ENCODE assay signal across 40 cellular contexts in genomic region chr11:87392665-87393064, GRCh38.
"Had no signal": no experiment of that assay in that cellular context is flagged by ENCODE, and none has a peak within 500 bp of the region (broad histone marks: within the 10 kb centered on the region; RNA-seq: fewer than 3 reads in every experiment).

No MANE protein-coding gene starts in this region.

- H3K9me3 ChIP-seq: adrenal gland, body of pancreas had no signal

- H3K4me1 Mint-ChIP-seq: activated naive CD4-positive, alpha-beta T cell treated with anti-CD3 and anti-CD28 coated beads, Interleukin-2, amount 10 ng/mL, durations not matched to agents 7 days and 5 days; activated naive CD4-positive, alpha-beta T cell treated with anti-CD3 and anti-CD28 coated beads, Interleukin-2, amount 50 U/mL, for 24 hours; activated naive CD8-positive, alpha-beta T cell treated with anti-CD3 and anti-CD28 coated beads for 36 hours; activated naive CD8-positive, alpha-beta T cell treated with anti-CD3 and anti-CD28 coated beads, Interleukin-2, amount 10 ng/mL, durations not matched to agents 7 days and 5 days; activated naive CD8-positive, alpha-beta T cell treated with anti-CD3 and anti-CD28 coated beads, Interleukin-2, amount 50 U/mL, for 24 hours; activated T-helper 17 cell treated with anti-CD3 and anti-CD28 coated beads, Interleukin-2, amount 50 U/mL, for 72 hours; brain; central memory CD8-positive, alpha-beta T cell had no signal

- H3K36me3 Mint-ChIP-seq: activated naive CD4-positive, alpha-beta T cell treated with anti-CD3 and anti-CD28 coated beads, Interleukin-2, amount 10 ng/mL, durations not matched to agents 7 days and 5 days; activated naive CD4-positive, alpha-beta T cell treated with anti-CD3 and anti-CD28 coated beads, Interleukin-2, amount 50 U/mL, for 24 hours; activated naive CD8-positive, alpha-beta T cell; activated naive CD8-positive, alpha-beta T cell treated with anti-CD3 and anti-CD28 coated beads for 36 hours; activated naive CD8-positive, alpha-beta T cell treated with anti-CD3 and anti-CD28 coated beads, Interleukin-2, amount 10 ng/mL, durations not matched to agents 7 days and 5 days; brain had no signal

- H3K4me1 ChIP-seq: adrenal gland, body of pancreas, breast epithelium had no signal

- DNase-seq: activated effector memory CD4-positive, alpha-beta T cell treated with anti-CD3 and anti-CD28 coated beads, Interleukin-2, amount 50 U/mL, for 16 hours; activated effector memory CD4-positive, alpha-beta T cell treated with Interleukin-2 at 50 U/mL for 16 hours; activated gamma-delta T cell; activated gamma-delta T cell treated with Interleukin-2 at 50 U/mL for 16 hours; activated naive CD4-positive, alpha-beta T cell; activated naive CD4-positive, alpha-beta T cell treated with anti-CD3 and anti-CD28 coated beads for 36 hours; activated naive CD4-positive, alpha-beta T cell treated with anti-CD3 and anti-CD28 coated beads, Interleukin-2, amount 10 ng/mL, durations not matched to agents 7 days and 5 days; activated naive CD4-positive, alpha-beta T cell treated with anti-CD3 and anti-CD28 coated beads, Interleukin-2, amount 50 U/mL, for 16 hours; activated naive CD4-positive, alpha-beta T cell treated with Interleukin-2 at 50 U/mL for 16 hours; activated naive CD8-positive, alpha-beta T cell treated with anti-CD3 and anti-CD28 coated beads for 36 hours; activated naive CD8-positive, alpha-beta T cell treated with anti-CD3 and anti-CD28 coated beads, Interleukin-2, amount 10 ng/mL, durations not matched to agents 7 days and 5 days; activated naive CD8-positive, alpha-beta T cell treated with anti-CD3 and anti-CD28 coated beads, Interleukin-2, amount 50 U/mL, for 24 hours; activated T-cell treated with anti-CD3 and anti-CD28 coated beads, Interleukin-2, amount 50 U/mL, for 1 hour; activated T-cell treated with anti-CD3 and anti-CD28 coated beads, Interleukin-2, amount 50 U/mL, for 24 hours; activated T-cell treated with anti-CD3 and anti-CD28 coated beads, Interleukin-2, amount 50 U/mL, for 4 hours; activated T-cell treated with anti-CD3 and anti-CD28 coated beads, Interleukin-2, amount 50 U/mL, for 48 hours; activated T-cell treated with anti-CD3 and anti-CD28 coated beads, Interleukin-2, amount 50 U/mL, for 72 hours; adrenal gland; amniotic stem cell; amygdala; anterior cingulate cortex; aorta; body of pancreas; brain microvascular endothelial cell; caudate nucleus; central memory CD4-positive, alpha-beta T cell; cerebellar nuclear complex had no signal

- H3K4me3 ChIP-seq: adrenal gland, ascending aorta, body of pancreas, breast epithelium, cardiac muscle cell had no signal

- H3K36me3 ChIP-seq: adrenal gland, ascending aorta, brain microvascular endothelial cell, breast epithelium, cardiac muscle cell had no signal

- H3K9me3 Mint-ChIP-seq: activated naive CD4-positive, alpha-beta T cell treated with anti-CD3 and anti-CD28 coated beads, Interleukin-2, amount 50 U/mL, for 24 hours; activated naive CD8-positive, alpha-beta T cell treated with anti-CD3 and anti-CD28 coated beads, Interleukin-2, amount 50 U/mL, for 24 hours; activated T-cell treated with anti-CD3 and anti-CD28 coated beads, Interleukin-2, amount 50 U/mL, for 4 hours; activated T-helper 1 cell treated with anti-CD3 and anti-CD28 coated beads, Interleukin-12 subunit alpha, Interleukin-12 subunit beta, Interleukin-2, Interleukin-4 antibody, amounts not matched to agents 30 ng/mL and 10 ng/mL and 1 ng/mL, durations not matched to agents 14 hours and 24 hours and 36 hours had no signal

- H3K27ac ChIP-seq: adrenal gland, ascending aorta, body of pancreas, brain microvascular endothelial cell, breast epithelium, cardiac muscle cell had no signal

- H3K27ac Mint-ChIP-seq: activated naive CD4-positive, alpha-beta T cell treated with anti-CD3 and anti-CD28 coated beads for 36 hours; activated naive CD4-positive, alpha-beta T cell treated with anti-CD3 and anti-CD28 coated beads, Interleukin-2, amount 10 ng/mL, durations not matched to agents 7 days and 5 days; activated naive CD4-positive, alpha-beta T cell treated with anti-CD3 and anti-CD28 coated beads, Interleukin-2, amount 50 U/mL, for 24 hours; activated naive CD4-positive, alpha-beta T cell treated with anti-CD3 and anti-CD28 coated beads, Interleukin-2, amount 50 U/mL, for 72 hours; activated naive CD8-positive, alpha-beta T cell; activated naive CD8-positive, alpha-beta T cell treated with anti-CD3 and anti-CD28 coated beads for 36 hours; activated naive CD8-positive, alpha-beta T cell treated with anti-CD3 and anti-CD28 coated beads, Interleukin-2, amount 10 ng/mL, durations not matched to agents 7 days and 5 days; activated naive CD8-positive, alpha-beta T cell treated with anti-CD3 and anti-CD28 coated beads, Interleukin-2, amount 50 U/mL, for 24 hours; activated T-cell treated with anti-CD3 and anti-CD28 coated beads, Interleukin-2, amount 50 U/mL, for 24 hours; activated T-cell treated with anti-CD3 and anti-CD28 coated beads, Interleukin-2, amount 50 U/mL, for 72 hours; activated T-helper 1 cell treated with anti-CD3 and anti-CD28 coated beads, Interleukin-12 subunit alpha, Interleukin-12 subunit beta, Interleukin-2, Interleukin-4 antibody, amounts not matched to agents 30 ng/mL and 10 ng/mL and 1 ng/mL, durations not matched to agents 14 hours and 24 hours and 36 hours; activated T-helper 17 cell treated with anti-CD3 and anti-CD28 coated beads, Interleukin-2, amount 50 U/mL, for 72 hours; activated T-helper 2 cell treated with anti-CD3 and anti-CD28 coated beads, Interferon-gamma antibody, Interleukin-2, Interleukin-4, amounts not matched to agents 10 μg/mL and 5 μg/mL and 100 μg/mL, durations not matched to agents 14 hours and 24 hours and 36 hours; brain had no signal

- H3K4me3 Mint-ChIP-seq: activated naive CD4-positive, alpha-beta T cell treated with anti-CD3 and anti-CD28 coated beads for 36 hours; activated naive CD4-positive, alpha-beta T cell treated with anti-CD3 and anti-CD28 coated beads, Interleukin-2, amount 10 ng/mL, durations not matched to agents 7 days and 5 days; activated naive CD4-positive, alpha-beta T cell treated with anti-CD3 and anti-CD28 coated beads, Interleukin-2, amount 50 U/mL, for 24 hours; activated naive CD8-positive, alpha-beta T cell; activated naive CD8-positive, alpha-beta T cell treated with anti-CD3 and anti-CD28 coated beads for 36 hours; activated naive CD8-positive, alpha-beta T cell treated with anti-CD3 and anti-CD28 coated beads, Interleukin-2, amount 10 ng/mL, durations not matched to agents 7 days and 5 days; activated naive CD8-positive, alpha-beta T cell treated with anti-CD3 and anti-CD28 coated beads, Interleukin-2, amount 50 U/mL, for 24 hours; activated T-cell treated with anti-CD3 and anti-CD28 coated beads, Interleukin-2, amount 50 U/mL, for 24 hours; activated T-cell treated with anti-CD3 and anti-CD28 coated beads, Interleukin-2, amount 50 U/mL, for 4 hours; activated T-cell treated with anti-CD3 and anti-CD28 coated beads, Interleukin-2, amount 50 U/mL, for 72 hours; activated T-helper 1 cell treated with anti-CD3 and anti-CD28 coated beads, Interleukin-12 subunit alpha, Interleukin-12 subunit beta, Interleukin-2, Interleukin-4 antibody, amounts not matched to agents 30 ng/mL and 10 ng/mL and 1 ng/mL, durations not matched to agents 14 hours and 24 hours and 36 hours; activated T-helper 17 cell treated with anti-CD3 and anti-CD28 coated beads, Interleukin-2, amount 50 U/mL, for 72 hours; brain; central memory CD8-positive, alpha-beta T cell had no signal

- ATAC-seq: activated naive CD4-positive, alpha-beta T cell treated with anti-CD3 and anti-CD28 coated beads, Interleukin-2, amount 50 U/mL, for 72 hours; activated naive CD8-positive, alpha-beta T cell treated with anti-CD3 and anti-CD28 coated beads, Interleukin-2, amount 50 U/mL, for 24 hours; activated T-cell treated with anti-CD3 and anti-CD28 coated beads, Interleukin-2, amount 50 U/mL, for 4 hours; activated T-cell treated with anti-CD3 and anti-CD28 coated beads, Interleukin-2, amount 50 U/mL, for 72 hours; activated T-helper 17 cell treated with anti-CD3 and anti-CD28 coated beads, Interleukin-2, amount 50 U/mL, for 72 hours; body of pancreas had no signal

- H3K27me3 Mint-ChIP-seq: activated naive CD4-positive, alpha-beta T cell treated with anti-CD3 and anti-CD28 coated beads, Interleukin-2, amount 10 ng/mL, durations not matched to agents 7 days and 5 days had no signal

- FAIRE-seq: astrocyte, bronchial epithelial cell had no signal

- H3K27me3 ChIP-seq: adrenal gland, ascending aorta, body of pancreas, brain microvascular endothelial cell, breast epithelium, cardiac muscle cell had no signal
